In the genomic region with DNA sequence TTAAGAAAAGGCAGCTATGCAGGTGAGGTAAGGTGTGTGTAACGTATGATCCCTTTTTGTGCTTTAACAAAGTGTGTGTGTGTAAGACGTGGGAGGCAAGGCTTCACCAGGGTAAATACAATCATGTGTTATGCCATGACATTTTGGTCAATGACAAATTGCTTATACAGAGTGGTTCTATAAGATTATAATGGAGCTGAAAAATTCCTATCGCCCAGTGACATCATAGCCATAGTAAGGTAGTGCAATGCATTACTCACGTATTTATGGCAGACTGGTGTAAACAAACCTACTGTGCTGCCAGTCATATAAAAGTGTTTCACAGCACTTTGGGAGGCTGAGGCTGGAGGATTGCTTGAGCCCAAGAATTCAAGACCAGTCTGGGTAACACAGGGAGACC, we compare ENCODE assay signal across 1 cellular context.
TF ChIP-seq lines count a peak whose summit lies in the region.

No MANE protein-coding gene starts in this region.

TF ChIP-seq in K562, 482 proteins besides CTCF, POLR2A, EP300 and RAD21 (continued from another document):
- TF ChIP-seq, protein P1, sequence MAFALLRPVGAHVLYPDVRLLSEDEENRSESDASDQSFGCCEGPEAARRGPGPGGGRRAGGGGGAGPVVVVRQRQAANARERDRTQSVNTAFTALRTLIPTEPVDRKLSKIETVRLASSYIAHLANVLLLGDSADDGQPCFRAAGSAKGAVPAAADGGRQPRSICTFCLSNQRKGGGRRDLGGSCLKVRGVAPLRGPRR (CRISPR knock-in tag; IDR thresholded peaks at IDR 0.05) = no peak
- TF ChIP-seq, protein P2, sequence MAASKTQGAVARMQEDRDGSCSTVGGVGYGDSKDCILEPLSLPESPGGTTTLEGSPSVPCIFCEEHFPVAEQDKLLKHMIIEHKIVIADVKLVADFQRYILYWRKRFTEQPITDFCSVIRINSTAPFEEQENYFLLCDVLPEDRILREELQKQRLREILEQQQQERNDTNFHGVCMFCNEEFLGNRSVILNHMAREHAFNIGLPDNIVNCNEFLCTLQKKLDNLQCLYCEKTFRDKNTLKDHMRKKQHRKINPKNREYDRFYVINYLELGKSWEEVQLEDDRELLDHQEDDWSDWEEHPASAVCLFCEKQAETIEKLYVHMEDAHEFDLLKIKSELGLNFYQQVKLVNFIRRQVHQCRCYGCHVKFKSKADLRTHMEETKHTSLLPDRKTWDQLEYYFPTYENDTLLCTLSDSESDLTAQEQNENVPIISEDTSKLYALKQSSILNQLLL (CRISPR knock-in tag; IDR thresholded peaks at IDR 0.05; ENCODE audit: borderline replicate concordance) = no peak
- TF ChIP-seq PATZ1 (CRISPR knock-in tag; IDR thresholded peaks at IDR 0.05; ENCODE audit: borderline replicate concordance) = no peak
- TF ChIP-seq NFE2 (IDR thresholded peaks at IDR 0.05; ENCODE audit: low read depth) = no peak
- no peak for TF ChIP-seq ZNF224 (CRISPR knock-in tag; IDR thresholded peaks at IDR 0.05)
- TF ChIP-seq HNRNPK (IDR thresholded peaks at IDR 0.05; ENCODE audit: low read depth, low read length, poor library complexity, severe bottlenecking) = no peak
- TF ChIP-seq TRIM28 (IDR thresholded peaks at IDR 0.05) = no peak
- TF ChIP-seq, protein P3, sequence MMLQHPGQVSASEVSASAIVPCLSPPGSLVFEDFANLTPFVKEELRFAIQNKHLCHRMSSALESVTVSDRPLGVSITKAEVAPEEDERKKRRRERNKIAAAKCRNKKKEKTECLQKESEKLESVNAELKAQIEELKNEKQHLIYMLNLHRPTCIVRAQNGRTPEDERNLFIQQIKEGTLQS (IDR thresholded peaks at IDR 0.05) = peak; percentile 26; the same call in 1 of the 2 replicates
- TF ChIP-seq, protein P3 (CRISPR knock-in tag; conservative IDR thresholded peaks at IDR 0.05) = no peak
